8 cellular contexts compared by ENCODE assay signal in genomic region chr11:102831128-102831708, GRCh38.
A peak's percentile ranks its signal among the peaks of the same experiment; 100 is the strongest.
DNase-seq lines count a peak whose midpoint lies in the region; ATAC-seq lines count a peak whose summit lies in the region.

No MANE protein-coding gene starts in this region.

- ATAC-seq in HG02623 (IDR thresholded peaks at IDR 0.05; ENCODE audit: unreplicated experiment), result no peak
- ATAC-seq in GM21825 (IDR thresholded peaks at IDR 0.05; ENCODE audit: unreplicated experiment), result no peak
- no peak for ATAC-seq in HG03521 (IDR thresholded peaks at IDR 0.05; ENCODE audit: unreplicated experiment)

- DNase-seq in ELR (ENCODE audit: low read depth) (peak; percentile 90), NOMO-1 treated with DMSO at 0.1 percent for 48 hours (lab: John Stamatoyannopoulos, UW; ENCODE audit: unreplicated experiment) (peak; percentile 50), fibroblast of gingiva (ENCODE audit: low read depth) (peak; percentile 43), pons (ENCODE audit: low spot score) (peak; percentile 28), NCI-H146 treated with DMSO at 0.1 percent for 48 hours (lab: John Stamatoyannopoulos, UW; ENCODE audit: unreplicated experiment) (no peak)
